ENCODE assay signal across 1 cellular context in the genomic region with DNA sequence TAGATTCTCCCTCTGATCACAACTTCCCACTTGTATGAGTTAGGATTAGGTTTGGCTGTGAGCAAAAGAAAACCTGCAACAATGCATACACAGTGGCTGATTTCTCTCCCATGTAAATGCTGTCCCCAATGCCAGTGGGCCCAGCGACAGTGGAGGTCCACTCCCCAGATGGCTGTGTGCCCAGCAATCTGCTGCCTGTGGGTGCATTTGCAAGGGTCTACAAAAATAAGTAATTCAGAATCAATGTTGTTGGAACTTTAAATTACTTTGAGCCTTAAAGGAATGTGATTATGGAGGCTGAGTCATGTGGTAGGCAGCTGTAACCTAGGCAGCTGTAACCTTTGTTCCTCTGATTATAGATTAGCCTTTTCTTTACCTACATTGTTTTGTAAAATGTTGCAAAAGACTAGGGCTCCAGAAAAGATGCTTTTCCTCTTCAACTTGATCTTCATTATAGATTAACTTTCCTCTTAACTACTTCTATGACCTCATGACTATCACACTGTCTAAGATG.
TF ChIP-seq lines count a peak whose summit lies in the region.

No MANE protein-coding gene starts in this region.

TF ChIP-seq in HepG2, 621 proteins besides CTCF, POLR2A, EP300 and RAD21 (continued from another document):
- TF ChIP-seq, protein P1, sequence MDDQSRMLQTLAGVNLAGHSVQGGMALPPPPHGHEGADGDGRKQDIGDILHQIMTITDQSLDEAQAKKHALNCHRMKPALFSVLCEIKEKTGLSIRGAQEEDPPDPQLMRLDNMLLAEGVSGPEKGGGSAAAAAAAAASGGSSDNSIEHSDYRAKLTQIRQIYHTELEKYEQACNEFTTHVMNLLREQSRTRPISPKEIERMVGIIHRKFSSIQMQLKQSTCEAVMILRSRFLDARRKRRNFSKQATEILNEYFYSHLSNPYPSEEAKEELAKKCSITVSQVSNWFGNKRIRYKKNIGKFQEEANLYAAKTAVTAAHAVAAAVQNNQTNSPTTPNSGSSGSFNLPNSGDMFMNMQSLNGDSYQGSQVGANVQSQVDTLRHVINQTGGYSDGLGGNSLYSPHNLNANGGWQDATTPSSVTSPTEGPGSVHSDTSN (CRISPR knock-in tag; IDR thresholded peaks at IDR 0.05; ENCODE audit: borderline replicate concordance) = no peak
- TF ChIP-seq MEIS1 (CRISPR knock-in tag; IDR thresholded peaks at IDR 0.05; ENCODE audit: borderline replicate concordance) (no peak), PPARG (CRISPR knock-in tag; conservative IDR thresholded peaks at IDR 0.05) (peak; percentile 34; the same call in 1 of the 2 replicates), ZBTB21 (CRISPR knock-in tag; IDR thresholded peaks at IDR 0.05) (peak; percentile 55; the same call in 1 of the 2 replicates), PTBP1 (IDR thresholded peaks at IDR 0.05; ENCODE audit: low read depth, low read length, poor library complexity, severe bottlenecking) (no peak), CC2D1A (CRISPR knock-in tag; IDR thresholded peaks at IDR 0.05) (no peak), ZNF343 (CRISPR knock-in tag; IDR thresholded peaks at IDR 0.05) (no peak), ZNF274 (CRISPR knock-in tag; IDR thresholded peaks at IDR 0.05) (no peak), ATRX (CRISPR knock-in tag; IDR thresholded peaks at IDR 0.05; ENCODE audit: borderline replicate concordance) (no peak), ZSCAN31 (CRISPR knock-in tag; IDR thresholded peaks at IDR 0.05; ENCODE audit: low read depth) (0 out of 2 replicates have a peak, but pooled peaks have one; percentile 8), DR1 (CRISPR knock-in tag; IDR thresholded peaks at IDR 0.05) (no peak), SOX13 (IDR thresholded peaks at IDR 0.05) (peak; percentile 80), SOX13 (CRISPR knock-in tag; conservative IDR thresholded peaks at IDR 0.05 in 1 of 2, IDR thresholded peaks at IDR 0.05 in 1 of 2) (peak in 1 of 2 experiments; percentile 96; a peak in 2 of 4 replicates), NFKB2 (CRISPR knock-in tag; IDR thresholded peaks at IDR 0.05; ENCODE audit: borderline replicate concordance) (no peak), ZNF552 (CRISPR knock-in tag; IDR thresholded peaks at IDR 0.05; ENCODE audit: borderline replicate concordance) (no peak), NCOA2 (CRISPR knock-in tag; IDR thresholded peaks at IDR 0.05) (peak; percentile 73), ZBTB20 (CRISPR knock-in tag; IDR thresholded peaks at IDR 0.05; ENCODE audit: borderline replicate concordance, low read depth) (no peak), NFKBIZ (CRISPR knock-in tag; IDR thresholded peaks at IDR 0.05) (no peak), ZKSCAN8 (CRISPR knock-in tag; IDR thresholded peaks at IDR 0.05; ENCODE audit: borderline replicate concordance) (no peak; the same call in 1 of the 2 replicates), ZNF382 (CRISPR knock-in tag; IDR thresholded peaks at IDR 0.05; ENCODE audit: borderline replicate concordance) (no peak), ZNF350 (CRISPR knock-in tag; IDR thresholded peaks at IDR 0.05; ENCODE audit: borderline replicate concordance, low read depth) (peak; percentile 39; the same call in 1 of the 2 replicates), ONECUT2 (CRISPR knock-in tag; IDR thresholded peaks at IDR 0.05) (peak; percentile 58; the same call in 1 of the 2 replicates), SMARCC2 (IDR thresholded peaks at IDR 0.05) (no peak), SRSF9 (IDR thresholded peaks at IDR 0.05; ENCODE audit: borderline replicate concordance, insufficient read depth, low read depth, low read length, poor library complexity, severe bottlenecking) (no peak), PHF21A (CRISPR knock-in tag; IDR thresholded peaks at IDR 0.05) (peak; percentile 26; the same call in 1 of the 2 replicates), FOXP1 (IDR thresholded peaks at IDR 0.05) (no peak), FOXP1 (CRISPR knock-in tag; IDR thresholded peaks at IDR 0.05) (no peak), SP5 (CRISPR knock-in tag; IDR thresholded peaks at IDR 0.05; ENCODE audit: borderline replicate concordance, low read depth) (no peak), HNRNPH1 (optimal IDR thresholded peaks at IDR 0.05; ENCODE audit: low read depth, low read length) (no peak), ZKSCAN1 (IDR thresholded peaks at IDR 0.05; ENCODE audit: low read length) (no peak), ZNF746 (CRISPR knock-in tag; IDR thresholded peaks at IDR 0.05) (no peak), NCOR1 (IDR thresholded peaks at IDR 0.05; ENCODE audit: borderline replicate concordance, low read length) (peak; percentile 84), ZFAT (CRISPR knock-in tag; conservative IDR thresholded peaks at IDR 0.05) (no peak), ZNF775 (CRISPR knock-in tag; IDR thresholded peaks at IDR 0.05; ENCODE audit: borderline replicate concordance) (no peak; the same call in 1 of the 2 replicates), ISL2 (CRISPR knock-in tag; IDR thresholded peaks at IDR 0.05) (no peak), KDM1A (CRISPR knock-in tag; IDR thresholded peaks at IDR 0.05) (no peak)
- TF ChIP-seq, protein P2, sequence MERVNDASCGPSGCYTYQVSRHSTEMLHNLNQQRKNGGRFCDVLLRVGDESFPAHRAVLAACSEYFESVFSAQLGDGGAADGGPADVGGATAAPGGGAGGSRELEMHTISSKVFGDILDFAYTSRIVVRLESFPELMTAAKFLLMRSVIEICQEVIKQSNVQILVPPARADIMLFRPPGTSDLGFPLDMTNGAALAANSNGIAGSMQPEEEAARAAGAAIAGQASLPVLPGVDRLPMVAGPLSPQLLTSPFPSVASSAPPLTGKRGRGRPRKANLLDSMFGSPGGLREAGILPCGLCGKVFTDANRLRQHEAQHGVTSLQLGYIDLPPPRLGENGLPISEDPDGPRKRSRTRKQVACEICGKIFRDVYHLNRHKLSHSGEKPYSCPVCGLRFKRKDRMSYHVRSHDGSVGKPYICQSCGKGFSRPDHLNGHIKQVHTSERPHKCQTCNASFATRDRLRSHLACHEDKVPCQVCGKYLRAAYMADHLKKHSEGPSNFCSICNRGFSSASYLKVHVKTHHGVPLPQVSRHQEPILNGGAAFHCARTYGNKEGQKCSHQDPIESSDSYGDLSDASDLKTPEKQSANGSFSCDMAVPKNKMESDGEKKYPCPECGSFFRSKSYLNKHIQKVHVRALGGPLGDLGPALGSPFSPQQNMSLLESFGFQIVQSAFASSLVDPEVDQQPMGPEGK (CRISPR knock-in tag; IDR thresholded peaks at IDR 0.05) = 0 out of 2 replicates have a peak, but pooled peaks have one; percentile 3
- TF ChIP-seq, protein P3, sequence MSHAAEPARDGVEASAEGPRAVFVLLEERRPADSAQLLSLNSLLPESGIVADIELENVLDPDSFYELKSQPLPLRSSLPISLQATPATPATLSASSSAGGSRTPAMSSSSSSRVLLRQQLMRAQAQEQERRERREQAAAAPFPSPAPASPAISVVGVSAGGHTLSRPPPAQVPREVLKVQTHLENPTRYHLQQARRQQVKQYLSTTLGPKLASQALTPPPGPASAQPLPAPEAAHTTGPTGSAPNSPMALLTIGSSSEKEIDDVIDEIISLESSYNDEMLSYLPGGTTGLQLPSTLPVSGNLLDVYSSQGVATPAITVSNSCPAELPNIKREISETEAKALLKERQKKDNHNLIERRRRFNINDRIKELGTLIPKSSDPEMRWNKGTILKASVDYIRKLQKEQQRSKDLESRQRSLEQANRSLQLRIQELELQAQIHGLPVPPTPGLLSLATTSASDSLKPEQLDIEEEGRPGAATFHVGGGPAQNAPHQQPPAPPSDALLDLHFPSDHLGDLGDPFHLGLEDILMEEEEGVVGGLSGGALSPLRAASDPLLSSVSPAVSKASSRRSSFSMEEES (CRISPR knock-in tag; IDR thresholded peaks at IDR 0.05) = peak; percentile 23; the same call in 1 of the 2 replicates
- TF ChIP-seq, protein P4, sequence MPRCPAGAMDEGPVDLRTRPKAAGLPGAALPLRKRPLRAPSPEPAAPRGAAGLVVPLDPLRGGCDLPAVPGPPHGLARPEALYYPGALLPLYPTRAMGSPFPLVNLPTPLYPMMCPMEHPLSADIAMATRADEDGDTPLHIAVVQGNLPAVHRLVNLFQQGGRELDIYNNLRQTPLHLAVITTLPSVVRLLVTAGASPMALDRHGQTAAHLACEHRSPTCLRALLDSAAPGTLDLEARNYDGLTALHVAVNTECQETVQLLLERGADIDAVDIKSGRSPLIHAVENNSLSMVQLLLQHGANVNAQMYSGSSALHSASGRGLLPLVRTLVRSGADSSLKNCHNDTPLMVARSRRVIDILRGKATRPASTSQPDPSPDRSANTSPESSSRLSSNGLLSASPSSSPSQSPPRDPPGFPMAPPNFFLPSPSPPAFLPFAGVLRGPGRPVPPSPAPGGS (CRISPR knock-in tag; IDR thresholded peaks at IDR 0.05) = no peak
- TF ChIP-seq, protein P5, sequence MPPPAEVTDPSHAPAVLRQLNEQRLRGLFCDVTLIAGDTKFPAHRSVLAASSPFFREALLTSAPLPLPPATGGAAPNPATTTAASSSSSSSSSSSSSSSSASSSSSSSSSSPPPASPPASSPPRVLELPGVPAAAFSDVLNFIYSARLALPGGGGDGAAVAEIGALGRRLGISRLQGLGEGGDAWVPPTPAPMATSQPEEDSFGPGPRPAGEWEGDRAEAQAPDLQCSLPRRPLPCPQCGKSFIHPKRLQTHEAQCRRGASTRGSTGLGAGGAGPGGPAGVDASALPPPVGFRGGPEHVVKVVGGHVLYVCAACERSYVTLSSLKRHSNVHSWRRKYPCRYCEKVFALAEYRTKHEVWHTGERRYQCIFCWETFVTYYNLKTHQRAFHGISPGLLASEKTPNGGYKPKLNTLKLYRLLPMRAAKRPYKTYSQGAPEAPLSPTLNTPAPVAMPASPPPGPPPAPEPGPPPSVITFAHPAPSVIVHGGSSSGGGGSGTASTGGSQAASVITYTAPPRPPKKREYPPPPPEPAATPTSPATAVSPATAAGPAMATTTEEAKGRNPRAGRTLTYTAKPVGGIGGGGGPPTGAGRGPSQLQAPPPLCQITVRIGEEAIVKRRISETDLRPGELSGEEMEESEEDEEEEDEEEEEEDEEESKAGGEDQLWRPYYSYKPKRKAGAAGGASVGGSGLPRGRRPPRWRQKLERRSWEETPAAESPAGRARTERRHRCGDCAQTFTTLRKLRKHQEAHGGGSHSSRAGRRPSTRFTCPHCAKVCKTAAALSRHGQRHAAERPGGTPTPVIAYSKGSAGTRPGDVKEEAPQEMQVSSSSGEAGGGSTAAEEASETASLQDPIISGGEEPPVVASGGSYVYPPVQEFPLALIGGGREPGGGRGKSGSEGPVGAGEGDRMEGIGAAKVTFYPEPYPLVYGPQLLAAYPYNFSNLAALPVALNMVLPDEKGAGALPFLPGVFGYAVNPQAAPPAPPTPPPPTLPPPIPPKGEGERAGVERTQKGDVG (CRISPR knock-in tag; IDR thresholded peaks at IDR 0.05; ENCODE audit: borderline replicate concordance) = no peak
- TF ChIP-seq, protein P6, sequence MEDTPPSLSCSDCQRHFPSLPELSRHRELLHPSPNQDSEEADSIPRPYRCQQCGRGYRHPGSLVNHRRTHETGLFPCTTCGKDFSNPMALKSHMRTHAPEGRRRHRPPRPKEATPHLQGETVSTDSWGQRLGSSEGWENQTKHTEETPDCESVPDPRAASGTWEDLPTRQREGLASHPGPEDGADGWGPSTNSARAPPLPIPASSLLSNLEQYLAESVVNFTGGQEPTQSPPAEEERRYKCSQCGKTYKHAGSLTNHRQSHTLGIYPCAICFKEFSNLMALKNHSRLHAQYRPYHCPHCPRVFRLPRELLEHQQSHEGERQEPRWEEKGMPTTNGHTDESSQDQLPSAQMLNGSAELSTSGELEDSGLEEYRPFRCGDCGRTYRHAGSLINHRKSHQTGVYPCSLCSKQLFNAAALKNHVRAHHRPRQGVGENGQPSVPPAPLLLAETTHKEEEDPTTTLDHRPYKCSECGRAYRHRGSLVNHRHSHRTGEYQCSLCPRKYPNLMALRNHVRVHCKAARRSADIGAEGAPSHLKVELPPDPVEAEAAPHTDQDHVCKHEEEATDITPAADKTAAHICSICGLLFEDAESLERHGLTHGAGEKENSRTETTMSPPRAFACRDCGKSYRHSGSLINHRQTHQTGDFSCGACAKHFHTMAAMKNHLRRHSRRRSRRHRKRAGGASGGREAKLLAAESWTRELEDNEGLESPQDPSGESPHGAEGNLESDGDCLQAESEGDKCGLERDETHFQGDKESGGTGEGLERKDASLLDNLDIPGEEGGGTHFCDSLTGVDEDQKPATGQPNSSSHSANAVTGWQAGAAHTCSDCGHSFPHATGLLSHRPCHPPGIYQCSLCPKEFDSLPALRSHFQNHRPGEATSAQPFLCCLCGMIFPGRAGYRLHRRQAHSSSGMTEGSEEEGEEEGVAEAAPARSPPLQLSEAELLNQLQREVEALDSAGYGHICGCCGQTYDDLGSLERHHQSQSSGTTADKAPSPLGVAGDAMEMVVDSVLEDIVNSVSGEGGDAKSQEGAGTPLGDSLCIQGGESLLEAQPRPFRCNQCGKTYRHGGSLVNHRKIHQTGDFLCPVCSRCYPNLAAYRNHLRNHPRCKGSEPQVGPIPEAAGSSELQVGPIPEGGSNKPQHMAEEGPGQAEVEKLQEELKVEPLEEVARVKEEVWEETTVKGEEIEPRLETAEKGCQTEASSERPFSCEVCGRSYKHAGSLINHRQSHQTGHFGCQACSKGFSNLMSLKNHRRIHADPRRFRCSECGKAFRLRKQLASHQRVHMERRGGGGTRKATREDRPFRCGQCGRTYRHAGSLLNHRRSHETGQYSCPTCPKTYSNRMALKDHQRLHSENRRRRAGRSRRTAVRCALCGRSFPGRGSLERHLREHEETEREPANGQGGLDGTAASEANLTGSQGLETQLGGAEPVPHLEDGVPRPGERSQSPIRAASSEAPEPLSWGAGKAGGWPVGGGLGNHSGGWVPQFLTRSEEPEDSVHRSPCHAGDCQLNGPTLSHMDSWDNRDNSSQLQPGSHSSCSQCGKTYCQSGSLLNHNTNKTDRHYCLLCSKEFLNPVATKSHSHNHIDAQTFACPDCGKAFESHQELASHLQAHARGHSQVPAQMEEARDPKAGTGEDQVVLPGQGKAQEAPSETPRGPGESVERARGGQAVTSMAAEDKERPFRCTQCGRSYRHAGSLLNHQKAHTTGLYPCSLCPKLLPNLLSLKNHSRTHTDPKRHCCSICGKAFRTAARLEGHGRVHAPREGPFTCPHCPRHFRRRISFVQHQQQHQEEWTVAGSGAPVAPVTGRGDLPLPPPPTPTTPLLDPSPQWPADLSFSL (CRISPR knock-in tag; IDR thresholded peaks at IDR 0.05) = no peak
- TF ChIP-seq, protein P7, sequence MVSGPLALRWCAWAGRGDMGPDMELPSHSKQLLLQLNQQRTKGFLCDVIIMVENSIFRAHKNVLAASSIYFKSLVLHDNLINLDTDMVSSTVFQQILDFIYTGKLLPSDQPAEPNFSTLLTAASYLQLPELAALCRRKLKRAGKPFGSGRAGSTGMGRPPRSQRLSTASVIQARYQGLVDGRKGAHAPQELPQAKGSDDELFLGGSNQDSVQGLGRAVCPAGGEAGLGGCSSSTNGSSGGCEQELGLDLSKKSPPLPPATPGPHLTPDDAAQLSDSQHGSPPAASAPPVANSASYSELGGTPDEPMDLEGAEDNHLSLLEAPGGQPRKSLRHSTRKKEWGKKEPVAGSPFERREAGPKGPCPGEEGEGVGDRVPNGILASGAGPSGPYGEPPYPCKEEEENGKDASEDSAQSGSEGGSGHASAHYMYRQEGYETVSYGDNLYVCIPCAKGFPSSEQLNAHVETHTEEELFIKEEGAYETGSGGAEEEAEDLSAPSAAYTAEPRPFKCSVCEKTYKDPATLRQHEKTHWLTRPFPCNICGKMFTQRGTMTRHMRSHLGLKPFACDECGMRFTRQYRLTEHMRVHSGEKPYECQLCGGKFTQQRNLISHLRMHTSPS (CRISPR knock-in tag; IDR thresholded peaks at IDR 0.05; ENCODE audit: low read depth) = no peak
